In genomic region chr5:60473654-60474053, GRCh38 we compare ENCODE assay signal across 1 cellular context.
TF ChIP-seq lines count a peak whose summit lies in the region.

No MANE protein-coding gene starts in this region.

TF ChIP-seq in HepG2, 621 proteins besides CTCF, POLR2A, EP300 and RAD21 (continued from another document and continues in another):
- TF ChIP-seq HNF1A (IDR thresholded peaks at IDR 0.05; ENCODE audit: low read depth) (peak; percentile 15; the same call in 1 of the 2 replicates), HNF1A (CRISPR knock-in tag; IDR thresholded peaks at IDR 0.05; ENCODE audit: borderline replicate concordance) (no peak), RFXANK (CRISPR knock-in tag; IDR thresholded peaks at IDR 0.05) (no peak), STAT6 (CRISPR knock-in tag; IDR thresholded peaks at IDR 0.05; ENCODE audit: borderline replicate concordance) (no peak), TCF12 (IDR thresholded peaks at IDR 0.05) (no peak), TCF12 (CRISPR knock-in tag; IDR thresholded peaks at IDR 0.05) (0 out of 2 replicates have a peak, but pooled peaks have one; percentile 45), AKAP8 (CRISPR knock-in tag; IDR thresholded peaks at IDR 0.05) (no peak), POLR2AphosphoS2 (IDR thresholded peaks at IDR 0.05; ENCODE audit: low read depth, low read length) (no peak), ZNF17 (CRISPR knock-in tag; IDR thresholded peaks at IDR 0.05) (no peak), TAF15 (IDR thresholded peaks at IDR 0.05; ENCODE audit: low read depth, low read length, poor library complexity, severe bottlenecking) (no peak), SP5 (CRISPR knock-in tag; IDR thresholded peaks at IDR 0.05; ENCODE audit: borderline replicate concordance, low read depth) (peak; percentile 55; the same call in 1 of the 2 replicates), PTBP1 (IDR thresholded peaks at IDR 0.05; ENCODE audit: low read depth, low read length, poor library complexity, severe bottlenecking) (no peak), MAX (IDR thresholded peaks at IDR 0.05) (peak; percentile 20; the same call in 1 of the 2 replicates), SOX5 (CRISPR knock-in tag; IDR thresholded peaks at IDR 0.05; ENCODE audit: borderline replicate concordance) (peak; percentile 85), TOE1 (CRISPR knock-in tag; IDR thresholded peaks at IDR 0.05) (no peak), ZNF629 (CRISPR knock-in tag; conservative IDR thresholded peaks at IDR 0.05) (no peak), RCOR2 (CRISPR knock-in tag; IDR thresholded peaks at IDR 0.05) (peak; percentile 82; the same call in 1 of the 2 replicates), NR2C2 (CRISPR knock-in tag; IDR thresholded peaks at IDR 0.05; ENCODE audit: borderline replicate concordance) (no peak), GLI4 (CRISPR knock-in tag; IDR thresholded peaks at IDR 0.05; ENCODE audit: borderline replicate concordance) (no peak), EHMT2 (IDR thresholded peaks at IDR 0.05; ENCODE audit: borderline replicate concordance, low read depth, low read length) (peak; percentile 98), SNAI1 (CRISPR knock-in tag; IDR thresholded peaks at IDR 0.05; ENCODE audit: borderline replicate concordance) (no peak), JARID2 (CRISPR knock-in tag; IDR thresholded peaks at IDR 0.05; ENCODE audit: insufficient replicate concordance) (no peak), NFYC (CRISPR knock-in tag; IDR thresholded peaks at IDR 0.05) (no peak), ZNF687 (CRISPR knock-in tag; IDR thresholded peaks at IDR 0.05) (no peak), TARDBP (CRISPR knock-in tag; IDR thresholded peaks at IDR 0.05) (no peak), ZNF572 (CRISPR knock-in tag; IDR thresholded peaks at IDR 0.05) (no peak), ZIK1 (CRISPR knock-in tag; IDR thresholded peaks at IDR 0.05; ENCODE audit: borderline replicate concordance, low read depth) (no peak), REST (IDR thresholded peaks at IDR 0.05; ENCODE audit: borderline replicate concordance in 1 of 2, low read depth in 1 of 2, low read length in 2 of 2) (0 out of 4 replicates have a peak, but pooled peaks of 1 of the 2 experiments have one; percentile 30), TP53 (CRISPR knock-in tag; conservative IDR thresholded peaks at IDR 0.05) (no peak), ZNF225 (CRISPR knock-in tag; IDR thresholded peaks at IDR 0.05) (no peak), GPBP1L1 (CRISPR knock-in tag; IDR thresholded peaks at IDR 0.05) (no peak), ZNF776 (CRISPR knock-in tag; IDR thresholded peaks at IDR 0.05) (no peak), POLR2G (IDR thresholded peaks at IDR 0.05; ENCODE audit: low read depth, low read length) (no peak), NCOR1 (IDR thresholded peaks at IDR 0.05; ENCODE audit: borderline replicate concordance, low read length) (no peak), HOXD1 (CRISPR knock-in tag; IDR thresholded peaks at IDR 0.05) (no peak), ZNF33A (CRISPR knock-in tag; IDR thresholded peaks at IDR 0.05; ENCODE audit: borderline replicate concordance) (no peak), FOXO1 (CRISPR knock-in tag; IDR thresholded peaks at IDR 0.05) (peak; percentile 35; the same call in 1 of the 2 replicates), ZNF841 (CRISPR knock-in tag; IDR thresholded peaks at IDR 0.05; ENCODE audit: borderline replicate concordance) (no peak), CHD2 (IDR thresholded peaks at IDR 0.05; ENCODE audit: low read depth, low read length) (no peak), GABPA (IDR thresholded peaks at IDR 0.05; ENCODE audit: low read depth, low read length) (no peak), GABPA (CRISPR knock-in tag; IDR thresholded peaks at IDR 0.05; ENCODE audit: low read depth) (peak; percentile 40; the same call in 1 of the 2 replicates), IKZF5 (CRISPR knock-in tag; IDR thresholded peaks at IDR 0.05) (peak; percentile 46; the same call in 1 of the 2 replicates), ZNF891 (CRISPR knock-in tag; IDR thresholded peaks at IDR 0.05) (no peak), BCL6 (CRISPR knock-in tag; IDR thresholded peaks at IDR 0.05) (peak; percentile 74), BRD4 (CRISPR knock-in tag; IDR thresholded peaks at IDR 0.05) (no peak), ZNF768 (CRISPR knock-in tag; IDR thresholded peaks at IDR 0.05) (no peak), NR2F2 (IDR thresholded peaks at IDR 0.05; ENCODE audit: borderline replicate concordance, low read depth) (peak; percentile 83), ZBTB7A (CRISPR knock-in tag; IDR thresholded peaks at IDR 0.05) (no peak), ZNF775 (CRISPR knock-in tag; IDR thresholded peaks at IDR 0.05; ENCODE audit: borderline replicate concordance) (no peak), SMAD9 (CRISPR knock-in tag; IDR thresholded peaks at IDR 0.05) (no peak), TCF7 (IDR thresholded peaks at IDR 0.05; ENCODE audit: low read depth) (peak; percentile 95), ZNF354B (CRISPR knock-in tag; IDR thresholded peaks at IDR 0.05) (no peak), ZNF446 (CRISPR knock-in tag; IDR thresholded peaks at IDR 0.05) (no peak), RFXAP (CRISPR knock-in tag; IDR thresholded peaks at IDR 0.05; ENCODE audit: borderline replicate concordance) (no peak), ZNF580 (CRISPR knock-in tag; IDR thresholded peaks at IDR 0.05; ENCODE audit: borderline replicate concordance, low read depth) (no peak), KDM3A (CRISPR knock-in tag; IDR thresholded peaks at IDR 0.05; ENCODE audit: low read depth) (no peak), SATB2 (CRISPR knock-in tag; IDR thresholded peaks at IDR 0.05) (no peak)
